In genomic region chr12:131631230-131631629, GRCh38 we compare ENCODE assay signal across 18 cellular contexts.
DNase-seq lines count a peak whose midpoint lies in the region; ATAC-seq, FAIRE-seq and TF ChIP-seq lines count a peak whose summit lies in the region.
"Had no signal": no experiment of that assay in that cellular context is flagged by ENCODE, and none has a peak within 500 bp of the region (broad histone marks: within the 10 kb centered on the region; RNA-seq: fewer than 3 reads in every experiment).

No MANE protein-coding gene starts in this region.

- FAIRE-seq in K562 (lab: Jason Lieb, UNC), result no peak
- no peak for FAIRE-seq in frontal cortex (lab: Jason Lieb, UNC)
- FAIRE-seq: G401.6, GM12878, GM19239 had no signal

- H4K8ac ChIP-seq in neuronal stem cell (ENCODE audit: low read depth, low read length), result no peak overlapping the region

- H2BK15ac ChIP-seq in neuronal stem cell (ENCODE audit: low read length), result no peak overlapping the region

- H4K91ac ChIP-seq in neuronal stem cell (ENCODE audit: low read depth, low read length, poor library complexity), result no peak overlapping the region

- H3K9ac ChIP-seq in K562 (ENCODE audit: insufficient read depth in 1 of 2, low read depth in 2 of 2, low read length in 2 of 2) (no peak overlapping the region), neuronal stem cell (ENCODE audit: low read depth, low read length, poor library complexity) (no peak overlapping the region)

- peaks cover 23 to 34% (median 32%) of the 10 kb centered on the region in 3 donors for H3K27me3 Mint-ChIP-seq in immature natural killer cell (ENCODE audit: low read depth in 3 of 3)

- H2AK5ac ChIP-seq in neuronal stem cell (ENCODE audit: low read depth, low read length), result no peak overlapping the region

- H3K79me2 ChIP-seq in K562 (ENCODE audit: control insufficient read depth, insufficient read depth, low read length), result no peaks in the 10 kb centered on the region

- CTCF ChIA-PET in K562 (lab: Yijun Ruan, JAX; ENCODE audit: low intra/inter-chr PET ratio), result no interaction called here

- H2BK120ac ChIP-seq in neuronal stem cell (ENCODE audit: low read depth, low read length), result no peak overlapping the region

- H4K20me1 ChIP-seq in K562 (replicated peaks; ENCODE audit: control insufficient read depth, insufficient read depth, low read length), result no peaks in the 10 kb centered on the region

- H3K14ac ChIP-seq in neuronal stem cell (ENCODE audit: low read length), result no peak overlapping the region

- peaks cover 2 to 8% (median 6%) of the 10 kb centered on the region in 6 donors for H3K9me3 Mint-ChIP-seq in immature natural killer cell

- peaks cover 63 to 65% of the 10 kb centered on the region in 2 donors for H3K4me1 Mint-ChIP-seq in immature natural killer cell

- H2BK12ac ChIP-seq in neuronal stem cell (ENCODE audit: low read length), result peak overlapping the region; percentile 22

- no peaks in the 10 kb centered on the region for H3K9me3 ChIP-seq in K562 (replicated peaks; ENCODE audit: control insufficient read depth, insufficient read depth, low read depth, low read length)
- no peaks in the 10 kb centered on the region for H3K9me3 ChIP-seq in neuronal stem cell (replicated peaks in 1 of 2; ENCODE audit: control insufficient read depth in 2 of 2, insufficient read depth in 1 of 2, low read depth in 1 of 2, low read length in 2 of 2)
- H3K9me3 ChIP-seq: Caco-2 had no signal

- no peaks in the 10 kb centered on the region for H3K79me1 ChIP-seq in neuronal stem cell (ENCODE audit: low read depth, low read length)

- no TSS peak for BruUV-seq in K562 (replicated peaks; lab: Mats Ljungman, UMichigan)

- H3K27ac ChIP-seq in K562 (ENCODE audit: extremely low read depth, low read depth, low read length) (no peak overlapping the region), neuronal stem cell (replicated peaks; ENCODE audit: low read length) (no peak overlapping the region)

- H3K4me1 ChIP-seq in K562 (replicated peaks in 1 of 2; ENCODE audit: control insufficient read depth in 2 of 2, insufficient read depth in 2 of 2, low read length in 2 of 2) (peaks cover 0 to 23% of the 10 kb centered on the region in 2 experiments; a peak in 2 of 5 replicates), neuronal stem cell (ENCODE audit: control insufficient read depth in 2 of 2, insufficient read depth in 1 of 2, low read depth in 1 of 2, low read length in 2 of 2) (peaks cover 0 to 2% of the 10 kb centered on the region in 2 donors)
- H3K4me1 ChIP-seq: Caco-2 had no signal

- no peak overlapping the region for H3K4me3 ChIP-seq in K562
- H3K4me3 ChIP-seq in neuronal stem cell (ENCODE audit: low read length in 2 of 2), result no peak overlapping the region
- H3K4me3 ChIP-seq: GM12878, GM23338 had no signal

- no peak overlapping the region for H3K4ac ChIP-seq in neuronal stem cell (ENCODE audit: low read length)

- H2BK5ac ChIP-seq in neuronal stem cell (ENCODE audit: low read length), result no peak overlapping the region

- peak overlapping the region; percentile 71 to 86 (median 85) for H3K4me3 Mint-ChIP-seq in immature natural killer cell
- H3K4me3 Mint-ChIP-seq: CD4-positive, CD25-positive, alpha-beta regulatory T cell; CD8-positive, alpha-beta T cell; GM23338 had no signal

- H3K18ac ChIP-seq in neuronal stem cell (ENCODE audit: low read length), result no peak overlapping the region

- no peak for ATAC-seq in K562
- ATAC-seq in GM21717 (IDR thresholded peaks at IDR 0.05; ENCODE audit: unreplicated experiment), result no peak
- ATAC-seq: CD8-positive, alpha-beta T cell; GM12878; GM23338 had no signal

- H3K36me3 Mint-ChIP-seq in immature natural killer cell, result no peaks in the 10 kb centered on the region
- H3K36me3 Mint-ChIP-seq: CD4-positive, CD25-positive, alpha-beta regulatory T cell; CD8-positive, alpha-beta T cell had no signal

- in situ Hi-C loops in K562 (cut with MboI), result no loop called here

- TF ChIP-seq RAD21 in K562 (CRISPR knock-in tag; conservative IDR thresholded peaks at IDR 0.05 in 1 of 2, IDR thresholded peaks at IDR 0.05 in 1 of 2), result no peak

- intact Hi-C loops in K562 (cut with micrococcal nuclease), result no loop called here

- H2AFZ ChIP-seq in K562 (ENCODE audit: low read depth, low read length) (no peak overlapping the region), neuronal stem cell (ENCODE audit: low read length) (no peak overlapping the region)
- H2AFZ ChIP-seq: GM23338 had no signal

- H3K4me2 ChIP-seq in K562 (ENCODE audit: insufficient read depth, low read length) (no peak overlapping the region), neuronal stem cell (ENCODE audit: insufficient read depth, low read length, poor library complexity, severe bottlenecking) (no peak overlapping the region)
- H3K4me2 ChIP-seq: GM23338 had no signal

- no peak overlapping the region for H3K23ac ChIP-seq in neuronal stem cell (ENCODE audit: low read depth, low read length, poor library complexity)

- no peaks in the 10 kb centered on the region for H3K27me3 ChIP-seq in K562 (ENCODE audit: control insufficient read depth in 2 of 2, insufficient read depth in 2 of 2, low read length in 2 of 2)
- H3K27me3 ChIP-seq in neuronal stem cell (ENCODE audit: control insufficient read depth in 3 of 3, insufficient read depth in 3 of 3, low read depth in 1 of 3, low read length in 3 of 3), result no peaks in the 10 kb centered on the region

- H3K9me1 ChIP-seq in K562 (ENCODE audit: control insufficient read depth, insufficient read depth, low read length), result no peaks in the 10 kb centered on the region

- TF ChIP-seq CTCF in K562 (IDR thresholded peaks at IDR 0.05 in 2 of 3, conservative IDR thresholded peaks at IDR 0.05 in 1 of 3; ENCODE audit: insufficient read depth in 2 of 3, low read depth in 1 of 3, low read length in 3 of 3), result no peak

- POLR2A ChIA-PET in K562 (lab: Yijun Ruan, JAX), result interaction anchor here (0.6 to 1.1 kb wide), 2 partner anchors 9 to 195 kb away, joined by 3 to 4 read pairs; no protein-coding TSS in a partner anchor

- no peak for TF ChIP-seq POLR2A in K562 (conservative IDR thresholded peaks at IDR 0.05)

- DNase-seq in K562 (ENCODE audit: extremely low read depth in 1 of 4, low spot score in 3 of 4) (no peak), immature natural killer cell (no peak), neuronal stem cell (ENCODE audit: low spot score) (no peak), frontal cortex (ENCODE audit: low spot score in 2 of 2) (no peak), CD1c-positive myeloid dendritic cell (ENCODE audit: extremely low spot score) (no peak)
- DNase-seq: C1 segment of cervical spinal cord; Caco-2; CD4-positive, CD25-positive, alpha-beta regulatory T cell; CD8-positive, alpha-beta T cell; DMS153; DND-41; H7; HCEC 1CT had no signal

- WGBS in K562 (ENCODE audit: insufficient coverage, low coverage, missing lambda C conversion rate), result 13% methylated on average over 2 of the region's 3 CpGs
- 100% methylated on average over 2 of the region's 3 CpGs; no CpG with 5 or more reads in 1 of the 2 donors for WGBS in neuronal stem cell (ENCODE audit: extremely low coverage in 2 of 2, insufficient read length in 2 of 2, insufficient replicate concordance in 1 of 2), 2 donors

- H3K36me3 ChIP-seq in K562 (ENCODE audit: control insufficient read depth, insufficient read depth, low read length) (no peaks in the 10 kb centered on the region), neuronal stem cell (replicated peaks in 1 of 2; ENCODE audit: control insufficient read depth in 2 of 2, insufficient read depth in 2 of 2, low read length in 2 of 2) (no peaks in the 10 kb centered on the region)

- TF ChIP-seq EP300 in K562 (IDR thresholded peaks at IDR 0.05; ENCODE audit: low read length), result no peak

- H3K27ac Mint-ChIP-seq in immature natural killer cell, result peak overlapping the region in 3 of 6 donors; percentile 5 to 66 (median 63)
- H3K27ac Mint-ChIP-seq: CD4-positive, CD25-positive, alpha-beta regulatory T cell; CD8-positive, alpha-beta T cell had no signal

TF ChIP-seq in K562, 482 proteins besides CTCF, POLR2A, EP300 and RAD21:
- TF ChIP-seq OTX1 (CRISPR knock-in tag; IDR thresholded peaks at IDR 0.05) (0 out of 2 replicates have a peak, but pooled peaks have one; percentile 9), ZNF780A (CRISPR knock-in tag; IDR thresholded peaks at IDR 0.05) (no peak)
TF ChIP-seq in K562: peak in this region for 1.
